Comparison of ENCODE assay signal across 9 cellular contexts in the genomic region with DNA sequence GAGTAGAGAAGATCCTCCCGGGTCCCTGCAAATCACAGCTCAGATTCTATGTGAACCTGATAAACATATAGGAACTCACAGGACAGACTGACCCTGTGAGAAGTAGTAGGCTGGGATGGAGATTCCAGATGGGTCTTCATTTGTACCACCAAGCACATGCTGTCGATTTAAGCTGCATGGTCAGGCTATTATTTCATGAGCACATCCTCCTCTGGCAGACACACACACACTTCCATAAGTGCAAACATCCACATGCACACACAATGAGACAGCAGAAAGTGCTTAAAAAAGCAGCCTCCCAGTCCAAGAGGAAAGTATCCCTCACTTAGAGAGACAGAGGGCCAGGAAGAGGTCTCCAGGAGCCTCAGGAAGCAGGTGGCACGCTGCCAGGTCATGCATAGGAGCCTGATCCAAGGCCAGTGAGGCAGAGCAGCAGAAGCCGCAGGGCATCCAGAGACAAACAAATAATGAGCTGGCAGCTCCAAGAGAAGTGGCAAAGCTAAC.
DNase-seq lines count a peak whose midpoint lies in the region; FAIRE-seq and TF ChIP-seq lines count a peak whose summit lies in the region.
"Had no signal": no experiment of that assay in that cellular context is flagged by ENCODE, and none has a peak within 500 bp of the region (broad histone marks: within the 10 kb centered on the region; RNA-seq: fewer than 3 reads in every experiment).

No MANE protein-coding gene starts in this region.

- no peaks in the 10 kb centered on the region for H3K9me3 Mint-ChIP-seq in endodermal cell

- peaks cover 9% of the 10 kb centered on the region for H3K27me3 Mint-ChIP-seq in endodermal cell (ENCODE audit: insufficient read depth)

- WGBS in endodermal cell (ENCODE audit: insufficient coverage in 1 of 2, insufficient read length in 1 of 2), 2 experiments = 89 to 100% methylated on average over 2 to 4 of the region's 4 CpGs

- DNase-seq in DMS53 (lab: John Stamatoyannopoulos, UW) (peak; percentile 94), NCI-H146 treated with DMSO at 0.1 percent for 48 hours (lab: John Stamatoyannopoulos, UW; ENCODE audit: unreplicated experiment) (peak; percentile 37), kidney tubule cell (ENCODE audit: low spot score) (peak; percentile 98), endodermal cell (no peak), GM12892 (ENCODE audit: insufficient read length) (no peak)
- DNase-seq in effector memory CD4-positive, alpha-beta T cell = no peak
- DNase-seq in stimulated activated CD4-positive, alpha-beta T cell treated with anti-CD3 and anti-CD28 coated beads, Interleukin-15, amount 100 ng/mL, for 24 hours = no peak
- DNase-seq: GOT3 had no signal

- no peak overlapping the region for H3K4me3 Mint-ChIP-seq in endodermal cell

- no peak overlapping the region for H3K4me3 ChIP-seq in effector memory CD4-positive, alpha-beta T cell (ENCODE audit: insufficient read depth, low read depth, low read length, poor library complexity, severe bottlenecking)
- H3K4me3 ChIP-seq in endodermal cell (ENCODE audit: low read length) = no peak overlapping the region

- TF ChIP-seq CTCF in VCaP (conservative IDR thresholded peaks at IDR 0.05) (no peak), endodermal cell (conservative IDR thresholded peaks at IDR 0.05) (no peak)

- no peaks in the 10 kb centered on the region for H3K36me3 Mint-ChIP-seq in endodermal cell (ENCODE audit: low read depth)

- H3K27me3 ChIP-seq in effector memory CD4-positive, alpha-beta T cell (replicated peaks; ENCODE audit: control insufficient read depth, insufficient read depth, low read length, poor library complexity, severe bottlenecking) = no peaks in the 10 kb centered on the region
- H3K27me3 ChIP-seq in endodermal cell (ENCODE audit: control insufficient read depth, insufficient read depth, low read length, poor library complexity, severe bottlenecking) = peaks cover under 1% of the 10 kb centered on the region

- no peak for FAIRE-seq in GM12892 (lab: Jason Lieb, UNC)

- H3K9ac ChIP-seq in endodermal cell (ENCODE audit: extremely low read depth, low read length, poor library complexity, severe bottlenecking) = no peak overlapping the region

- no peak for TF ChIP-seq POLR2A in GM12892 (IDR thresholded peaks at IDR 0.05; ENCODE audit: low read depth, low read length)

- H3K27ac ChIP-seq in VCaP = peak overlapping the region; percentile 91
- H3K27ac ChIP-seq in effector memory CD4-positive, alpha-beta T cell (ENCODE audit: insufficient read depth, low read length, poor library complexity, severe bottlenecking) = no peak overlapping the region
- H3K27ac ChIP-seq in endodermal cell (ENCODE audit: low read depth, low read length) = no peak overlapping the region

- H3K27ac Mint-ChIP-seq in endodermal cell = no peak overlapping the region

- H3K9me3 ChIP-seq in effector memory CD4-positive, alpha-beta T cell (ENCODE audit: control insufficient read depth, low read length) = no peaks in the 10 kb centered on the region
- no peaks in the 10 kb centered on the region for H3K9me3 ChIP-seq in endodermal cell (ENCODE audit: control insufficient read depth, low read length)

- no peaks in the 10 kb centered on the region for H3K4me1 ChIP-seq in effector memory CD4-positive, alpha-beta T cell (ENCODE audit: control insufficient read depth, insufficient read depth, low read length, poor library complexity, severe bottlenecking)
- H3K4me1 ChIP-seq in endodermal cell (ENCODE audit: control insufficient read depth, insufficient read depth, low read length) = no peaks in the 10 kb centered on the region

- H3K36me3 ChIP-seq in effector memory CD4-positive, alpha-beta T cell (ENCODE audit: control insufficient read depth, insufficient read depth, low read length) = no peaks in the 10 kb centered on the region
- H3K36me3 ChIP-seq in endodermal cell (ENCODE audit: control insufficient read depth, insufficient read depth, low read length) = no peaks in the 10 kb centered on the region

- H3K4me1 Mint-ChIP-seq in endodermal cell = peaks cover 2% of the 10 kb centered on the region

Comparison
In these comparisons a context has a peak if more than half of its experiments do, and no peak if none do; other contexts are left out.
1. DNase-seq: peak in DMS53 (single experiment), NCI-H146 treated with DMSO at 0.1 percent for 48 hours (single experiment) and kidney tubule cell (single experiment); none in effector memory CD4-positive, alpha-beta T cell (0 of 3), endodermal cell (single experiment), GM12892 (single experiment) and stimulated activated CD4-positive, alpha-beta T cell treated with anti-CD3 and anti-CD28 coated beads, Interleukin-15, amount 100 ng/mL, for 24 hours (single experiment).